Comparison of ENCODE assay signal across 1 cellular context in genomic region chr10:15627617-15628196, GRCh38.
TF ChIP-seq lines count a peak whose summit lies in the region.

No MANE protein-coding gene starts in this region.

TF ChIP-seq in K562, 482 proteins besides CTCF, POLR2A, EP300 and RAD21 (continued from another document and continues in another):
- peak; percentile 98 for TF ChIP-seq RREB1 (CRISPR knock-in tag; IDR thresholded peaks at IDR 0.05)
- TF ChIP-seq ZNF217 (CRISPR knock-in tag; IDR thresholded peaks at IDR 0.05): no peak
- TF ChIP-seq PPARD (CRISPR knock-in tag; IDR thresholded peaks at IDR 0.05): no peak
- no peak for TF ChIP-seq ZNF780A (CRISPR knock-in tag; IDR thresholded peaks at IDR 0.05)
- no peak for TF ChIP-seq DACH1 (IDR thresholded peaks at IDR 0.05; ENCODE audit: partially characterized antibody)
- TF ChIP-seq MYC (IDR thresholded peaks at IDR 0.05; ENCODE audit: low read depth, low read length): no peak
- TF ChIP-seq MYC (CRISPR knock-in tag; IDR thresholded peaks at IDR 0.05; ENCODE audit: borderline replicate concordance, low read depth): peak; percentile 71; the same call in 1 of the 2 replicates
- TF ChIP-seq MTA3 (IDR thresholded peaks at IDR 0.05; ENCODE audit: borderline replicate concordance): no peak
- no peak for TF ChIP-seq ZBTB2 (IDR thresholded peaks at IDR 0.05)
- no peak for TF ChIP-seq GATA2 (CRISPR knock-in tag; IDR thresholded peaks at IDR 0.05)
- peak; percentile 69; the same call in 1 of the 2 replicates for TF ChIP-seq HMG20A (CRISPR knock-in tag; conservative IDR thresholded peaks at IDR 0.05)
- peak; percentile 98 for TF ChIP-seq FOSL1 (tag; conservative IDR thresholded peaks at IDR 0.05)
- peak in 1 of 3 experiments; percentile 80; a peak in 2 of 6 replicates for TF ChIP-seq ZBTB11 (CRISPR knock-in tag; IDR thresholded peaks at IDR 0.05)
- no peak for TF ChIP-seq MXI1 (IDR thresholded peaks at IDR 0.05; ENCODE audit: low read depth, low read length)
- peak; percentile 100 for TF ChIP-seq ZNF395 (CRISPR knock-in tag; IDR thresholded peaks at IDR 0.05)
- TF ChIP-seq POU5F1 (IDR thresholded peaks at IDR 0.05; ENCODE audit: borderline replicate concordance, low read depth, low read length, partially characterized antibody): no peak
- TF ChIP-seq RHOXF2B (CRISPR knock-in tag; conservative IDR thresholded peaks at IDR 0.05): peak; percentile 83; the same call in 1 of the 2 replicates
- TF ChIP-seq ZBTB17 (CRISPR knock-in tag; IDR thresholded peaks at IDR 0.05): peak; percentile 96
- TF ChIP-seq ELK1 (CRISPR knock-in tag; IDR thresholded peaks at IDR 0.05): no peak
- no peak for TF ChIP-seq BRCA1 (IDR thresholded peaks at IDR 0.05)
- no peak for TF ChIP-seq BRCA1 (CRISPR knock-in tag; IDR thresholded peaks at IDR 0.05)
- no peak for TF ChIP-seq EP400 (IDR thresholded peaks at IDR 0.05)
- TF ChIP-seq MIER1 (IDR thresholded peaks at IDR 0.05; ENCODE audit: low read depth): no peak
- TF ChIP-seq KLF13 (tag; IDR thresholded peaks at IDR 0.05; ENCODE audit: borderline replicate concordance, low read depth): no peak
- TF ChIP-seq E2F4 (CRISPR knock-in tag; IDR thresholded peaks at IDR 0.05; ENCODE audit: low read depth): no peak
- TF ChIP-seq ZBTB33 (CRISPR knock-in tag; IDR thresholded peaks at IDR 0.05): no peak
- no peak for TF ChIP-seq ATF6 (CRISPR knock-in tag; IDR thresholded peaks at IDR 0.05)
- no peak for TF ChIP-seq PHF20 (IDR thresholded peaks at IDR 0.05; ENCODE audit: partially characterized antibody)
- 0 out of 2 replicates have a peak, but pooled peaks have one; percentile 9 for TF ChIP-seq JUND (IDR thresholded peaks at IDR 0.05; ENCODE audit: borderline replicate concordance, low read depth, low read length)
- peak; percentile 46; the same call in 1 of the 3 replicates for TF ChIP-seq JUND (tag; IDR thresholded peaks at IDR 0.05; ENCODE audit: borderline replicate concordance, low read depth, low read length)
- TF ChIP-seq HNRNPK (IDR thresholded peaks at IDR 0.05; ENCODE audit: low read depth, low read length, poor library complexity, severe bottlenecking): no peak
